Comparison of ENCODE assay signal across 10 cellular contexts in genomic region chr16:81466351-81466960, GRCh38. TPM values are rescaled to one million over a fixed set of nuclear protein-coding genes. Genes with fewer than 3 reads are reported as not detected.
A peak's percentile ranks its signal among the peaks of the same experiment; 100 is the strongest.
DNase-seq lines count a peak whose midpoint lies in the region; ATAC-seq, FAIRE-seq and TF ChIP-seq lines count a peak whose summit lies in the region.
"Had no signal": no experiment of that assay in that cellular context is flagged by ENCODE, and none has a peak within 500 bp of the region (broad histone marks: within the 10 kb centered on the region; RNA-seq: fewer than 3 reads in every experiment).

No MANE protein-coding gene starts in this region.

- POLR2A ChIA-PET in GM10248 (lab: Yijun Ruan, JAX), result no interaction called here

- no peaks in the 10 kb centered on the region for H3K27me3 ChIP-seq in CD4-positive, CD25-positive, alpha-beta regulatory T cell (ENCODE audit: control insufficient read depth, insufficient read depth, low read length)
- H3K27me3 ChIP-seq in dorsolateral prefrontal cortex, result no peaks in the 10 kb centered on the region

- H3K36me3 Mint-ChIP-seq in CD4-positive, CD25-positive, alpha-beta regulatory T cell, result peaks cover 15% of the 10 kb centered on the region
- H3K36me3 Mint-ChIP-seq in nephron progenitor cell (ENCODE audit: low read depth), result peaks cover 14% of the 10 kb centered on the region

- TF ChIP-seq CTCF in dorsolateral prefrontal cortex (IDR thresholded peaks at IDR 0.05 in 54 of 56, conservative IDR thresholded peaks at IDR 0.05 in 2 of 56; ENCODE audit: low read depth in 1 of 56, partially characterized antibody in 56 of 56) (no peak), nephron progenitor cell (IDR thresholded peaks at IDR 0.05) (no peak), GM10248 (IDR thresholded peaks at IDR 0.05; ENCODE audit: control extremely low read depth, extremely low read depth, low read depth, missing control alignments) (no peak)

- peaks cover 42% of the 10 kb centered on the region for H3K4me1 ChIP-seq in CD4-positive, CD25-positive, alpha-beta regulatory T cell (ENCODE audit: control insufficient read depth, insufficient read depth, low read length, poor library complexity, severe bottlenecking)

- peak overlapping the region; percentile 30 to 77 (median 50) for H3K27ac Mint-ChIP-seq in CD4-positive, CD25-positive, alpha-beta regulatory T cell
- peak overlapping the region; percentile 11 for H3K27ac Mint-ChIP-seq in nephron progenitor cell

- H3K4me1 Mint-ChIP-seq in CD4-positive, CD25-positive, alpha-beta regulatory T cell, result peaks cover 21 to 88% (median 57%) of the 10 kb centered on the region in 4 donors
- peaks cover 31% of the 10 kb centered on the region for H3K4me1 Mint-ChIP-seq in nephron progenitor cell

- intact Hi-C loops in dorsolateral prefrontal cortex (cut with DNase I), result no loop called here

- CTCF ChIA-PET in GM10248 (lab: Yijun Ruan, JAX), result no interaction called here

- H3K9me3 Mint-ChIP-seq in CD4-positive, CD25-positive, alpha-beta regulatory T cell, result no peaks in the 10 kb centered on the region
- no peaks in the 10 kb centered on the region for H3K9me3 Mint-ChIP-seq in nephron progenitor cell

- DNase-seq in CD4-positive, CD25-positive, alpha-beta regulatory T cell, result no peak
- DNase-seq in dorsolateral prefrontal cortex, result no peak
- no peak for DNase-seq in nephron progenitor cell
- DNase-seq in GM10248 (ENCODE audit: extremely low spot score), result no peak
- DNase-seq in GM12891 (ENCODE audit: insufficient read length, low spot score), result no peak
- no peak for DNase-seq in stimulated activated naive CD4-positive, alpha-beta T cell treated with Interleukin-2 at 50 U/mL for 16 hours (lab: John Stamatoyannopoulos, UW)
- DNase-seq in NAMALWA (ENCODE audit: low spot score), result no peak
- DNase-seq: PC-3, small intestine had no signal

- no peak for ATAC-seq in CD4-positive, CD25-positive, alpha-beta regulatory T cell (ENCODE audit: low read depth in 2 of 2)
- ATAC-seq: PC-3 had no signal

- no peaks in the 10 kb centered on the region for H3K27me3 Mint-ChIP-seq in CD4-positive, CD25-positive, alpha-beta regulatory T cell
- peaks cover 2% of the 10 kb centered on the region for H3K27me3 Mint-ChIP-seq in nephron progenitor cell (ENCODE audit: low read depth, poor library complexity)

- no peak overlapping the region for H3K4me3 ChIP-seq in CD4-positive, CD25-positive, alpha-beta regulatory T cell (ENCODE audit: low read depth, low read length)
- no peak overlapping the region for H3K4me3 ChIP-seq in dorsolateral prefrontal cortex

- no peak overlapping the region for H3K27ac ChIP-seq in CD4-positive, CD25-positive, alpha-beta regulatory T cell (ENCODE audit: insufficient read depth, low read length, poor library complexity, severe bottlenecking)
- H3K27ac ChIP-seq in KOPT-K1 (ENCODE audit: low read depth, low read length, poor library complexity, severe bottlenecking) (peak overlapping the region; percentile 99), dorsolateral prefrontal cortex (peak overlapping the region in 30 of 59 donors; percentile 0 to 77 (median 38))

- H3K36me3 ChIP-seq in CD4-positive, CD25-positive, alpha-beta regulatory T cell (ENCODE audit: control insufficient read depth, insufficient read depth, low read length), result peaks cover 7% of the 10 kb centered on the region
- H3K36me3 ChIP-seq in KOPT-K1 (ENCODE audit: insufficient read depth, low read length), result peaks cover 16% of the 10 kb centered on the region

- no peaks in the 10 kb centered on the region for H3K9me3 ChIP-seq in CD4-positive, CD25-positive, alpha-beta regulatory T cell (ENCODE audit: control insufficient read depth in 2 of 2, low read length in 2 of 2)
- no peaks in the 10 kb centered on the region for H3K9me3 ChIP-seq in KOPT-K1 (ENCODE audit: insufficient read depth, low read length, poor library complexity, severe bottlenecking)

- H3K4me3 Mint-ChIP-seq in CD4-positive, CD25-positive, alpha-beta regulatory T cell, result no peak overlapping the region
- H3K4me3 Mint-ChIP-seq in nephron progenitor cell, result no peak overlapping the region

- FAIRE-seq in GM12891 (lab: Jason Lieb, UNC), result no peak
- FAIRE-seq: small intestine had no signal

- TF ChIP-seq POLR2A in GM12891 (IDR thresholded peaks at IDR 0.05; ENCODE audit: low read depth, low read length), result no peak

TF ChIP-seq in GM12891, 5 proteins besides CTCF, POLR2A, EP300 and RAD21:
- no peak for TF ChIP-seq POLR2AphosphoS5 (IDR thresholded peaks at IDR 0.05; ENCODE audit: low read depth, low read length)
- TF ChIP-seq PAX5 (IDR thresholded peaks at IDR 0.05; ENCODE audit: insufficient read depth, low read length, severe bottlenecking), result no peak
- no peak for TF ChIP-seq TAF1 (IDR thresholded peaks at IDR 0.05; ENCODE audit: low read depth, low read length)
- no peak for TF ChIP-seq SPI1 (IDR thresholded peaks at IDR 0.05; ENCODE audit: low read depth, low read length)
- no peak for TF ChIP-seq POU2F2 (IDR thresholded peaks at IDR 0.05; ENCODE audit: low read depth, low read length)

RNA-seq across cellular contexts. Expression of gene CMIP, which starts 21.8 kb away (rescaled TPM):
- 49.7 TPM for total RNA-seq in CD4-positive, CD25-positive, alpha-beta regulatory T cell
- under 1 TPM; 0.21 to 0.96 (median 0.76) TPM for polyA plus RNA-seq in CD4-positive, CD25-positive, alpha-beta regulatory T cell
- 100 to 1,000 TPM; 104 to 216 (median 159) TPM for total RNA-seq in dorsolateral prefrontal cortex
- polyA plus RNA-seq in GM12891 (2012; ENCODE audit: low read depth, missing spikeins), result 15.3 TPM
